Comparison of ENCODE assay signal across 30 cellular contexts in the genomic region with DNA sequence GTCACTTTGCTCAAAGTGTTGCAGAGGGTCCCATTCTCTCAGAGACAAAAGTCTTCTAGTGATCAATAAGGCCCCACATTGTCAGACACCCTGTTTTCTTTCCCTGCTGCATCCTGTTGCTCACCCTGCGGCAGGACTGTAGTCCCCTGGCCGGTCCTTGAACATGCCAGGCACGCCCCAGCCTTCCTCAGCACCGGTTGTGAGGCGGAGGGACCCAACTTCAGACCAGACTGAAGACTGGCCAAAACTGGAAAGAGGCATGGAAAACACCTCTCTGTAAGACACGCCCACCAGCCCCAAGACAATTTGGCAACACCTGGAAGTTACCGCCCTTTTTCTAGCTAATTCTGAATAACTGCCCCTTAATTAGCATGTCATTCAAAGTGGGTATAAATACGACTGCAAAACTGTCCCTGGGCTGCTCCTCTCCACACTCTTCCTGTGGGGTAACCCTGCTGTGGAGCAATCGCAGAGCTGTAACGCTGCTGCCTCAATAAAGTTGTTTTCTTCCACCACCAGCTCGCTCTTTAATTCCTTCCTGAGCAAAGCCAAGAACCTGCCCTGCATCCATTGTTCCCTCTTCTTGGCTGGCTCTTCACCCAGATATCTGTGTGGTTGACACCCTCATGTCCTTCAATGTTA. TPM values are rescaled to one million over a fixed set of nuclear protein-coding genes. Genes with fewer than 3 reads are reported as not detected.
"Had no signal": no experiment of that assay in that cellular context is flagged by ENCODE, and none has a peak within 500 bp of the region (broad histone marks: within the 10 kb centered on the region; RNA-seq: fewer than 3 reads in every experiment).

No MANE protein-coding gene starts in this region.

- H3K36me3 ChIP-seq: heart left ventricle, pancreas, prostate gland, sigmoid colon, thoracic aorta, upper lobe of left lung, vagina had no signal

- H3K4me3 ChIP-seq: heart left ventricle, pancreas, prostate gland, sigmoid colon, thoracic aorta, upper lobe of left lung, vagina had no signal

- H3K9me3 ChIP-seq: pancreas, prostate gland, sigmoid colon, thoracic aorta, vagina had no signal

- DNase-seq: activated CD4-positive, alpha-beta T cell treated with anti-CD3 and anti-CD28 coated beads for 36 hours; activated CD4-positive, CD25-positive, alpha-beta regulatory T cell; activated CD8-positive, alpha-beta memory T cell treated with anti-CD3 and anti-CD28 coated beads, Interleukin-2, amount 10 ng/mL, durations not matched to agents 7 days and 5 days; activated CD8-positive, alpha-beta T cell treated with anti-CD3 and anti-CD28 coated beads, Interleukin-2, amount 10 ng/mL, durations not matched to agents 7 days and 5 days; activated naive CD8-positive, alpha-beta T cell treated with anti-CD3 and anti-CD28 coated beads, Interleukin-2, amount 50 U/mL, for 24 hours; activated T-cell treated with anti-CD3 and anti-CD28 coated beads, Interleukin-2, amount 50 U/mL, for 48 hours; amygdala; central memory CD4-positive, alpha-beta T cell; foreskin fibroblast; heart left ventricle; hypothalamus; midbrain; naive thymus-derived CD4-positive, alpha-beta T cell; nucleus accumbens; pancreas; retina; sigmoid colon; small intestine; stimulated activated CD4-positive, alpha-beta T cell treated with anti-CD3 and anti-CD28 coated beads, Interleukin-4, amount 100 ng/mL, for 24 hours; upper lobe of left lung had no signal

- ATAC-seq: activated CD4-positive, alpha-beta T cell treated with anti-CD3 and anti-CD28 coated beads for 36 hours; activated CD8-positive, alpha-beta memory T cell treated with anti-CD3 and anti-CD28 coated beads, Interleukin-2, amount 10 ng/mL, durations not matched to agents 7 days and 5 days; activated CD8-positive, alpha-beta T cell treated with anti-CD3 and anti-CD28 coated beads, Interleukin-2, amount 10 ng/mL, durations not matched to agents 7 days and 5 days; activated naive CD8-positive, alpha-beta T cell treated with anti-CD3 and anti-CD28 coated beads, Interleukin-2, amount 50 U/mL, for 24 hours; heart left ventricle; naive thymus-derived CD4-positive, alpha-beta T cell; pancreas; stimulated activated effector memory CD8-positive, alpha-beta T cell treated with anti-CD3 and anti-CD28 coated beads, Interleukin-12 subunit alpha, Interleukin-12 subunit beta, amount 100 ng/mL, for 72 hours had no signal

- H3K4me1 ChIP-seq: heart left ventricle, pancreas, prostate gland, sigmoid colon, upper lobe of left lung, vagina had no signal

- H3K27me3 ChIP-seq: pancreas, upper lobe of left lung, vagina had no signal

- H3K27ac ChIP-seq: heart left ventricle, pancreas, prostate gland, sigmoid colon, thoracic aorta, upper lobe of left lung, vagina had no signal

RNA-seq across cellular contexts. Expression of gene PLA2G2A, which starts 23.8 kb away (rescaled TPM):
- total RNA-seq: activated CD4-positive, alpha-beta T cell treated with anti-CD3 and anti-CD28 coated beads for 36 hours; activated CD8-positive, alpha-beta memory T cell treated with anti-CD3 and anti-CD28 coated beads, Interleukin-2, amount 10 ng/mL, durations not matched to agents 7 days and 5 days; activated CD8-positive, alpha-beta T cell treated with anti-CD3 and anti-CD28 coated beads, Interleukin-2, amount 10 ng/mL, durations not matched to agents 7 days and 5 days; activated T-helper 2 cell treated with anti-CD3 and anti-CD28 coated beads, Interferon-gamma antibody, Interleukin-2, Interleukin-4, amounts not matched to agents 10 μg/mL and 5 μg/mL and 100 μg/mL, durations not matched to agents 14 hours and 24 hours and 36 hours; kidney epithelial cell; naive thymus-derived CD4-positive, alpha-beta T cell had no signal
- polyA plus RNA-seq: naive thymus-derived CD4-positive, alpha-beta T cell; neural cell had no signal

RNA-seq across cellular contexts. Expression of gene PLA2G2E, which starts 32.2 kb away (rescaled TPM):
- total RNA-seq: activated CD4-positive, alpha-beta T cell treated with anti-CD3 and anti-CD28 coated beads for 36 hours; activated CD8-positive, alpha-beta memory T cell treated with anti-CD3 and anti-CD28 coated beads, Interleukin-2, amount 10 ng/mL, durations not matched to agents 7 days and 5 days; activated CD8-positive, alpha-beta T cell treated with anti-CD3 and anti-CD28 coated beads, Interleukin-2, amount 10 ng/mL, durations not matched to agents 7 days and 5 days; activated T-helper 2 cell treated with anti-CD3 and anti-CD28 coated beads, Interferon-gamma antibody, Interleukin-2, Interleukin-4, amounts not matched to agents 10 μg/mL and 5 μg/mL and 100 μg/mL, durations not matched to agents 14 hours and 24 hours and 36 hours; esophagus mucosa; heart left ventricle; kidney epithelial cell; lower leg skin; naive thymus-derived CD4-positive, alpha-beta T cell; pancreas; prostate gland; sigmoid colon; subcutaneous adipose tissue; thoracic aorta; upper lobe of left lung; vagina had no signal
- polyA plus RNA-seq: heart left ventricle; naive thymus-derived CD4-positive, alpha-beta T cell; neural cell; pancreas; sigmoid colon; small intestine had no signal
